20 cellular contexts compared by ENCODE assay signal in the genomic region with DNA sequence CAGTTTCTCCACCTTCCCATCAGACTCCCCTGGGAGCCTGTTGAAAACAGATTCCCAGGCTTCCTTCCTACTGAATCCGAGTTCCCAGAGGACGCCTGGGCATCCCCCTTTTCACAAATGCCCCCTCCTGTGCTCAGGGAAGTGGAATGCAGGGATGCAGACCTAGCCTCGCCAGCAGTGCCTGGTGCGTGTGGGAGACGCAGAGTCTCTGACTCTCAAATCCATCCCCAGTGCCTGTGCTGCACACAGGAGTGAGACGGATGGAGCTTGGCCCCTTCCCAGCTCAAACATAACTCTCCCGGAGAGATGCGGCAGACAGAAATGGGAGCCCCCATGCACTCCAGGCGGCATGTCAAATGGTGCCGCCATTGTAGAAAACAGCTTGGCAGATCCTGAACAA.
"Had no signal": no experiment of that assay in that cellular context is flagged by ENCODE, and none has a peak within 500 bp of the region (broad histone marks: within the 10 kb centered on the region; RNA-seq: fewer than 3 reads in every experiment).

No MANE protein-coding gene starts in this region.

- H3K4me3 ChIP-seq: breast epithelium, MG63, Peyer's patch had no signal

- H3K36me3 ChIP-seq: breast epithelium, MG63, Peyer's patch had no signal

- H3K27me3 ChIP-seq: breast epithelium, MG63, Peyer's patch had no signal

- H3K9me3 ChIP-seq: breast epithelium, MG63, Peyer's patch had no signal

- H3K4me1 ChIP-seq: breast epithelium, Peyer's patch had no signal

- H3K27ac ChIP-seq: breast epithelium, Peyer's patch, RWPE1 had no signal

- DNase-seq: activated CD4-positive, alpha-beta T cell treated with anti-CD3 and anti-CD28 coated beads for 48 hours; activated CD4-positive, alpha-beta T cell treated with anti-CD3 and anti-CD28 coated beads, Interleukin-2, amount 50 U/mL, for 48 hours; activated CD4-positive, CD25-positive, alpha-beta regulatory T cell treated with anti-CD3 and anti-CD28 coated beads, Interleukin-2, amount 50 U/mL, for 72 hours; activated CD8-positive, alpha-beta memory T cell treated with anti-CD3 and anti-CD28 coated beads, Interleukin-2, amount 10 ng/mL, durations not matched to agents 7 days and 5 days; activated effector memory CD4-positive, alpha-beta T cell treated with Interleukin-2 at 50 U/mL for 16 hours; activated naive CD4-positive, alpha-beta T cell; activated T-cell treated with anti-CD3 and anti-CD28 coated beads, Interleukin-2, amount 50 U/mL, for 24 hours; central memory CD4-positive, alpha-beta T cell; MG63; MV-4-11; NCI-H1105 treated with DMSO at 0.1 percent for 48 hours; NCI-H1436 treated with DMSO at 0.1 percent for 48 hours; NCI-H187; NCI-H2081; NCI-H226; NCI-H82; Peyer's patch; SHP77 treated with DMSO at 0.1 percent for 48 hours had no signal

- ATAC-seq: activated CD8-positive, alpha-beta memory T cell treated with anti-CD3 and anti-CD28 coated beads, Interleukin-2, amount 10 ng/mL, durations not matched to agents 7 days and 5 days had no signal
